ENCODE assay signal across 28 cellular contexts in the genomic region with DNA sequence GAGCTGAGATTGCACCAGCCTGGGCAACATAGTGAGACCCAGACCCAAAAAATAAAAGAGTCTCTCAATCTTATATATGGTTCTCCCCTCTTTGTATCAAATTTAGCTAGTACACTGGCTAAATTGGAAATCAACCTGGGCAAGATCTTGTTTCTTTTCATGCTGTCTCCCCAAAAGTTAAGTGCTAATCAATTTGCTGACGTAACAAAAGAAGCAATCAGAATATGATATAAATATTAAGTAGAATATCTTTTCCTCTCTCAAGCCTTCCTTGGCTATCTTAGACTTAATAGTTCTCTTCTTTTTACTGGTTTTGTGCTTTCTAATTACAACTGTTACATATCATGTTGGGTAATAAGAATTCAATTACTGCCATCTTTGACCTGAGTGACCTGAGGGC.
"Had no signal": no experiment of that assay in that cellular context is flagged by ENCODE, and none has a peak within 500 bp of the region (broad histone marks: within the 10 kb centered on the region; RNA-seq: fewer than 3 reads in every experiment).

No MANE protein-coding gene starts in this region.

- H3K4me2 ChIP-seq: hepatocyte had no signal

- H3K27me3 ChIP-seq: colonic mucosa, esophagus muscularis mucosa, gastrocnemius medialis, gastroesophageal sphincter, heart left ventricle, heart right ventricle, hepatocyte had no signal

- H3K36me3 ChIP-seq: colonic mucosa, esophagus muscularis mucosa, esophagus squamous epithelium, gastrocnemius medialis, gastroesophageal sphincter, heart left ventricle, heart right ventricle had no signal

- ATAC-seq: effector memory CD8-positive, alpha-beta T cell; esophagus mucosa; foreskin keratinocyte; gastrocnemius medialis; gastroesophageal sphincter; heart left ventricle; heart right ventricle had no signal

- DNase-seq: colonic mucosa; cortex of kidney; dermis blood vessel endothelial cell; dorsolateral prefrontal cortex; effector CD4-positive, alpha-beta T cell; effector CD8-positive, alpha-beta T cell; effector memory CD4-positive, alpha-beta T cell; effector memory CD8-positive, alpha-beta T cell; endodermal cell; erythroblast; esophagus squamous epithelium; foreskin fibroblast; foreskin keratinocyte; foreskin melanocyte; gastrocnemius medialis; glutamatergic neuron; head of caudate nucleus; heart left ventricle; heart right ventricle had no signal

- FAIRE-seq: endometrium, endothelial cell of umbilical vein, frontal cortex had no signal

- H3K9me3 ChIP-seq: colonic mucosa, gastrocnemius medialis had no signal

- H3K79me2 ChIP-seq: hepatocyte had no signal

- H3K4me3 ChIP-seq: colonic mucosa, coronary artery, dorsolateral prefrontal cortex, esophagus muscularis mucosa, esophagus squamous epithelium, gastrocnemius medialis, gastroesophageal sphincter, heart left ventricle, heart right ventricle, hepatocyte had no signal

- H3K27ac ChIP-seq: colonic mucosa, coronary artery, dorsolateral prefrontal cortex, epithelial cell of prostate, esophagus muscularis mucosa, esophagus squamous epithelium, foreskin keratinocyte, gastrocnemius medialis, gastroesophageal sphincter, heart left ventricle, heart right ventricle, hepatocyte had no signal

- H3K4me1 ChIP-seq: colonic mucosa, esophagus muscularis mucosa, esophagus squamous epithelium, foreskin keratinocyte, gastrocnemius medialis, heart left ventricle, heart right ventricle had no signal

- H2AFZ ChIP-seq: hepatocyte had no signal
